19 cellular contexts compared by ENCODE assay signal in genomic region chr17:69814031-69814430, GRCh38.
DNase-seq lines count a peak whose midpoint lies in the region; ATAC-seq, FAIRE-seq and TF ChIP-seq lines count a peak whose summit lies in the region.
"Had no signal": no experiment of that assay in that cellular context is flagged by ENCODE, and none has a peak within 500 bp of the region (broad histone marks: within the 10 kb centered on the region; RNA-seq: fewer than 3 reads in every experiment).

No MANE protein-coding gene starts in this region.

- CTCF ChIA-PET in mammary epithelial cell (lab: Charles Lee; ENCODE audit: low non-redundant PET): no interaction called here

- DNase-seq in H54 (ENCODE audit: insufficient read length, low spot score): no peak
- peak; percentile 48 for DNase-seq in mammary epithelial cell
- DNase-seq in epithelial cell of esophagus (ENCODE audit: low read depth): peak; percentile 77
- no peak for DNase-seq in testis
- no peak for DNase-seq in caudate nucleus (lab: John Stamatoyannopoulos, UW)
- DNase-seq: CD4-positive, alpha-beta memory T cell; DMS153; DMS79; GDM1; H7; HFFc6 had no signal

- H3K79me2 ChIP-seq in mammary epithelial cell (ENCODE audit: insufficient read depth, low read length): no peaks in the 10 kb centered on the region

- H3K4me2 ChIP-seq in mammary epithelial cell (ENCODE audit: insufficient read depth, low read depth, low read length) (peak overlapping the region; percentile 51), skeletal muscle satellite cell (ENCODE audit: low read length) (peak overlapping the region; percentile 31)
- H3K4me2 ChIP-seq: BLaER1, GM23338 had no signal

- H3K4me3 ChIP-seq in mammary epithelial cell (replicated peaks in 1 of 3; ENCODE audit: insufficient read depth in 1 of 3, low read depth in 2 of 3, low read length in 3 of 3) (no peak overlapping the region), epithelial cell of esophagus (ENCODE audit: low read length) (no peak overlapping the region), skeletal muscle satellite cell (ENCODE audit: low read length) (no peak overlapping the region), testis (no peak overlapping the region)
- H3K4me3 ChIP-seq: BLaER1, GM23338 had no signal

- intact Hi-C loops in mammary epithelial cell (cut with micrococcal nuclease) (loop anchor here (5.0 to 10.0 kb wide), 2 partner anchors 207 to 321 kb away; no protein-coding TSS in a partner anchor), testis (cut with DNase I; ENCODE audit: low total_unique reads) (no loop called here)

- no peaks in the 10 kb centered on the region for H3K36me3 ChIP-seq in mammary epithelial cell (ENCODE audit: insufficient read depth, low read length)
- no peaks in the 10 kb centered on the region for H3K36me3 ChIP-seq in skeletal muscle satellite cell (ENCODE audit: insufficient read depth, low read length)
- no peaks in the 10 kb centered on the region for H3K36me3 ChIP-seq in testis (ENCODE audit: low read depth, missing control alignments)
- H3K36me3 ChIP-seq: BLaER1 had no signal

- BruUV-seq in mammary epithelial cell (replicated peaks; lab: Mats Ljungman, UMichigan): no TSS peak

- peak; percentile 30 for FAIRE-seq in H54 (lab: Jason Lieb, UNC)
- FAIRE-seq: A204.1, GM12892, GM18507 had no signal

- no peak overlapping the region for H3K9ac ChIP-seq in mammary epithelial cell (ENCODE audit: insufficient read depth, low read length)
- no peak overlapping the region for H3K9ac ChIP-seq in skeletal muscle satellite cell (ENCODE audit: low read depth, low read length)
- H3K9ac ChIP-seq: BLaER1 had no signal

- no peak for TF ChIP-seq POLR2A in H54 (IDR thresholded peaks at IDR 0.05; ENCODE audit: low read depth, low read length)
- no peak for TF ChIP-seq POLR2A in testis (IDR thresholded peaks at IDR 0.05)

- no peaks in the 10 kb centered on the region for H4K20me1 ChIP-seq in mammary epithelial cell (ENCODE audit: insufficient read depth, low read length)
- H4K20me1 ChIP-seq: BLaER1 had no signal

- H3K9me3 ChIP-seq in mammary epithelial cell (replicated peaks; ENCODE audit: insufficient read depth, low read length): no peaks in the 10 kb centered on the region
- no peaks in the 10 kb centered on the region for H3K9me3 ChIP-seq in skeletal muscle satellite cell (replicated peaks; ENCODE audit: low read length)
- no peaks in the 10 kb centered on the region for H3K9me3 ChIP-seq in testis

- no peak for ATAC-seq in GM19455 (IDR thresholded peaks at IDR 0.05; ENCODE audit: unreplicated experiment)
- ATAC-seq: GM23338, HCT116 had no signal

- no peak for TF ChIP-seq CTCF in mammary epithelial cell (conservative IDR thresholded peaks at IDR 0.05 in 1 of 2, IDR thresholded peaks at IDR 0.05 in 1 of 2; ENCODE audit: extremely low read depth in 1 of 2, insufficient read depth in 1 of 2, low read depth in 1 of 2, low read length in 2 of 2)
- TF ChIP-seq CTCF in epithelial cell of esophagus (IDR thresholded peaks at IDR 0.05; ENCODE audit: insufficient read depth, low read depth, low read length, missing control alignments): no peak
- TF ChIP-seq CTCF in testis (IDR thresholded peaks at IDR 0.05): no peak

- H3K27ac ChIP-seq in mammary epithelial cell (ENCODE audit: insufficient read depth, low read depth, low read length) (no peak overlapping the region), testis (no peak overlapping the region), caudate nucleus (ENCODE audit: low read depth, low read length) (no peak overlapping the region)
- H3K27ac ChIP-seq: BLaER1 had no signal

- peaks cover 30% of the 10 kb centered on the region for H3K4me1 ChIP-seq in mammary epithelial cell (ENCODE audit: insufficient read depth, low read length)
- H3K4me1 ChIP-seq in skeletal muscle satellite cell (ENCODE audit: control insufficient read depth, insufficient read depth, low read length): peaks cover 27% of the 10 kb centered on the region
- H3K4me1 ChIP-seq in testis: no peaks in the 10 kb centered on the region

- H3K27me3 ChIP-seq in mammary epithelial cell (ENCODE audit: insufficient read depth, low read length): no peaks in the 10 kb centered on the region
- H3K27me3 ChIP-seq in skeletal muscle satellite cell (ENCODE audit: control insufficient read depth, insufficient read depth, low read length): no peaks in the 10 kb centered on the region
- no peaks in the 10 kb centered on the region for H3K27me3 ChIP-seq in testis
- H3K27me3 ChIP-seq: BLaER1 had no signal

- 20% methylated on average over 2 of the region's 2 CpGs for WGBS in mammary epithelial cell (ENCODE audit: low coverage, missing lambda C conversion rate)
- 77 to 80% methylated on average over 2 of the region's 2 CpGs for WGBS in testis, 2 donors

- dilution Hi-C loops in mammary epithelial cell (cut with HindIII; ENCODE audit: low sequenced_read_pairs): no loop called here

- in situ Hi-C loops in mammary epithelial cell (cut with MboI; ENCODE audit: low sequenced_read_pairs in 2 of 2): no loop called here

- no peak overlapping the region for H2AFZ ChIP-seq in mammary epithelial cell (ENCODE audit: low read depth, low read length)
- H2AFZ ChIP-seq: GM23338 had no signal

Comparison
In these comparisons a context has a peak if more than half of its experiments do, and no peak if none do; other contexts are left out.
1. DNase-seq: peak in mammary epithelial cell (single experiment) and epithelial cell of esophagus (single experiment); none in H54 (single experiment), testis (single experiment) and caudate nucleus (0 of 61).